Comparison of ENCODE assay signal across 8 cellular contexts in the genomic region with DNA sequence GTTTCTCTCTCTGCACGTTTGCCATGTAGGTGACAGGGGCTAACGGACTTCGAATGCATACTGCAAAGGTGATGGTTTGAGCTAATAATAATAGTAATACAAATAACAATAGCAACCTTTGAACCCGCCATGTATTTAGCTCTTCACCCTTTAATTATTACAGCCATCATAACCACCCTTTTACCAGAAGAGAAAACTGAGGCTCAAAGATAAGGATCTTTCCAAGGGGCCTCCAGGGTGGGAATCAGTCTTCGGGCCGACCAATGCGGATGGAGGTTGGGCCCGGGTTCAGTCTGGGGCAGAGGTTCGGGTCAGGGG. TPM values are rescaled to one million over a fixed set of nuclear protein-coding genes. Genes with fewer than 3 reads are reported as not detected.
DNase-seq lines count a peak whose midpoint lies in the region; ATAC-seq and TF ChIP-seq lines count a peak whose summit lies in the region.

No MANE protein-coding gene starts in this region.

- peak overlapping the region; percentile 88 for H3K27ac Mint-ChIP-seq in activated naive CD4-positive, alpha-beta T cell treated with anti-CD3 and anti-CD28 coated beads for 36 hours

- no peak for TF ChIP-seq EP300 in transverse colon (IDR thresholded peaks at IDR 0.05; ENCODE audit: low read depth)

- DNase-seq in activated naive CD4-positive, alpha-beta T cell treated with anti-CD3 and anti-CD28 coated beads for 36 hours = no peak
- DNase-seq in activated naive CD4-positive, alpha-beta T cell treated with Interleukin-2 at 50 U/mL for 16 hours = no peak
- DNase-seq in astrocyte of the cerebellum (ENCODE audit: low read depth) = no peak
- DNase-seq in lower lobe of right lung = no peak
- no peak for DNase-seq in transverse colon
- no peak for DNase-seq in NCI-H187 treated with DMSO at 0.1 percent for 48 hours (lab: John Stamatoyannopoulos, UW)
- no peak for DNase-seq in NCI-H146 (lab: John Stamatoyannopoulos, UW)
- DNase-seq in DMS53 (lab: John Stamatoyannopoulos, UW) = no peak

- TF ChIP-seq CTCF in astrocyte of the cerebellum (IDR thresholded peaks at IDR 0.05; ENCODE audit: low read depth, low read length, missing control alignments) (no peak), lower lobe of right lung (IDR thresholded peaks at IDR 0.05) (no peak), transverse colon (IDR thresholded peaks at IDR 0.05) (no peak)

- H3K27ac ChIP-seq in lower lobe of right lung = peak overlapping the region; percentile 90
- H3K27ac ChIP-seq in transverse colon = peak overlapping the region; percentile 79 to 90 (median 86)

- no peak for TF ChIP-seq POLR2A in transverse colon (IDR thresholded peaks at IDR 0.05)

- H3K4me1 ChIP-seq in lower lobe of right lung (peaks cover 29% of the 10 kb centered on the region), transverse colon (peaks cover 10 to 41% (median 31%) of the 10 kb centered on the region in 4 donors)

- H3K36me3 ChIP-seq in lower lobe of right lung = peaks cover 7% of the 10 kb centered on the region
- H3K36me3 ChIP-seq in transverse colon = no peaks in the 10 kb centered on the region

- H3K27me3 Mint-ChIP-seq in activated naive CD4-positive, alpha-beta T cell treated with anti-CD3 and anti-CD28 coated beads for 36 hours (ENCODE audit: low read depth) = no peaks in the 10 kb centered on the region

- in situ Hi-C loops in astrocyte of the cerebellum (cut with HindIII; ENCODE audit: low sequenced_read_pairs) = loop anchor here (5.0 kb wide), 1 partner anchor 101 kb away; no protein-coding TSS in a partner anchor
- in situ Hi-C loops in transverse colon (cut with MboI; ENCODE audit: low pct_ligation_motif_present in 1 of 4, low pct_unique_long_range_greater_than_20kb in 1 of 4, low sequenced_read_pairs in 3 of 4) = loop anchor here in 3 of 4 donors (5.0 to 25.0 kb wide), 4 partner anchors 101 to 176 kb away; a partner anchor contains a TSS

- intact Hi-C loops in activated naive CD4-positive, alpha-beta T cell treated with anti-CD3 and anti-CD28 coated beads for 36 hours (cut with micrococcal nuclease) = loop anchor here (1.0 to 2.0 kb wide), 5 partner anchors 40 to 184 kb away; a partner anchor contains a TSS
- intact Hi-C loops in lower lobe of right lung (cut with DNase I) = loop anchor here (5.0 kb wide), 1 partner anchor 116 kb away; a partner anchor contains a TSS
- intact Hi-C loops in transverse colon (cut with DNase I; ENCODE audit: low total_unique reads) = loop anchor here (5.0 kb wide), 2 partner anchors 116 to 166 kb away; a partner anchor contains a TSS

- no peaks in the 10 kb centered on the region for H3K9me3 ChIP-seq in lower lobe of right lung
- H3K9me3 ChIP-seq in transverse colon = no peaks in the 10 kb centered on the region

- peaks cover 9% of the 10 kb centered on the region for H3K36me3 Mint-ChIP-seq in activated naive CD4-positive, alpha-beta T cell treated with anti-CD3 and anti-CD28 coated beads for 36 hours (ENCODE audit: low read depth)

- H3K9me3 Mint-ChIP-seq in activated naive CD4-positive, alpha-beta T cell treated with anti-CD3 and anti-CD28 coated beads for 36 hours = no peaks in the 10 kb centered on the region

- peak overlapping the region; percentile 96 for H3K4me3 Mint-ChIP-seq in activated naive CD4-positive, alpha-beta T cell treated with anti-CD3 and anti-CD28 coated beads for 36 hours

- H3K4me1 Mint-ChIP-seq in activated naive CD4-positive, alpha-beta T cell treated with anti-CD3 and anti-CD28 coated beads for 36 hours (ENCODE audit: low read depth) = peaks cover 39% of the 10 kb centered on the region

- H3K4me3 ChIP-seq in astrocyte of the cerebellum (ENCODE audit: low read depth, low read length) (peak overlapping the region; percentile 72), lower lobe of right lung (peak overlapping the region; percentile 92), transverse colon (peak overlapping the region; percentile 47 to 88 (median 76))

- 4 to 30% methylated on average over 2 to 9 of the region's 9 CpGs for WGBS in transverse colon (ENCODE audit: low coverage in 1 of 2), 2 donors

- no peak for ATAC-seq in lower lobe of right lung

- CTCF ChIA-PET in activated naive CD4-positive, alpha-beta T cell treated with anti-CD3 and anti-CD28 coated beads for 36 hours (lab: Charles Lee) = interaction anchor here (0.7 to 2.0 kb wide), 31 partner anchors 10 to 198 kb away, joined by 3 to 12 read pairs (median 5); a partner anchor contains a TSS

- no peaks in the 10 kb centered on the region for H3K27me3 ChIP-seq in lower lobe of right lung (ENCODE audit: low read depth)
- H3K27me3 ChIP-seq in transverse colon = no peaks in the 10 kb centered on the region

RNA-seq across cellular contexts. Expression of a gene that starts 0.5 kb away (rescaled TPM):
- 10 to 100 TPM; 31.1 to 31.5 TPM for total RNA-seq in activated naive CD4-positive, alpha-beta T cell treated with anti-CD3 and anti-CD28 coated beads for 36 hours
- total RNA-seq in lower lobe of right lung (14.5 TPM), transverse colon (10 to 100 TPM in 2 of 4 donors, 1 to 10 TPM in 1, not detected in 1; 3.2 to 18.7 (median 12.9) TPM)

RNA-seq across cellular contexts. Expression of a gene that starts 39.8 kb away (rescaled TPM):
- 100 to 1,000 TPM; 116 to 129 TPM for total RNA-seq in activated naive CD4-positive, alpha-beta T cell treated with anti-CD3 and anti-CD28 coated beads for 36 hours
- total RNA-seq in lower lobe of right lung = 106 TPM
- 100 to 1,000 TPM in 1 of 4 donors, 10 to 100 TPM in 3; 51.1 to 126 (median 71.6) TPM for total RNA-seq in transverse colon

RNA-seq across cellular contexts. Expression of a gene that starts 44.2 kb away (rescaled TPM):
- total RNA-seq in activated naive CD4-positive, alpha-beta T cell treated with anti-CD3 and anti-CD28 coated beads for 36 hours = 1 to 10 TPM; 2.4 to 3.3 TPM
- total RNA-seq in lower lobe of right lung = 2.2 TPM
- total RNA-seq in transverse colon = 1 to 10 TPM in 3 of 4 donors, under 1 TPM in 1; 0.96 to 4.0 (median 2.4) TPM
